9 cellular contexts compared by ENCODE assay signal in genomic region chr10:3452234-3452633, GRCh38.
DNase-seq lines count a peak whose midpoint lies in the region; ATAC-seq, FAIRE-seq and TF ChIP-seq lines count a peak whose summit lies in the region.
"Had no signal": no experiment of that assay in that cellular context is flagged by ENCODE, and none has a peak within 500 bp of the region (broad histone marks: within the 10 kb centered on the region; RNA-seq: fewer than 3 reads in every experiment).

No MANE protein-coding gene starts in this region.

- no peak overlapping the region for H3K4me2 ChIP-seq in GM12878 (ENCODE audit: control insufficient read depth, insufficient read depth)
- peak overlapping the region; percentile 82 for H3K4me2 ChIP-seq in smooth muscle cell

- H2AFZ ChIP-seq in GM12878 (ENCODE audit: control insufficient read depth, low read depth, low read length) (no peak overlapping the region), smooth muscle cell (ENCODE audit: low read depth) (no peak overlapping the region)

- POLR2A ChIA-PET in GM12878 (lab: Charles Lee): no interaction called here

- H3K27me3 ChIP-seq in GM12878 (replicated peaks in 1 of 2; ENCODE audit: control insufficient read depth in 2 of 2, insufficient read depth in 2 of 2, low read length in 1 of 2) (no peaks in the 10 kb centered on the region), iPS-18a (ENCODE audit: control insufficient read depth, insufficient read depth, low read length) (no peaks in the 10 kb centered on the region), smooth muscle cell (ENCODE audit: low read depth) (no peaks in the 10 kb centered on the region)

- no peak for TF ChIP-seq EP300 in GM12878 (IDR thresholded peaks at IDR 0.05; ENCODE audit: borderline replicate concordance in 1 of 2, control insufficient read depth in 1 of 2, low read depth in 2 of 2, low read length in 2 of 2)

- H3K27ac ChIP-seq in GM12878 (ENCODE audit: control insufficient read depth, insufficient read depth) (no peak overlapping the region), iPS-18a (ENCODE audit: low read length) (peak overlapping the region; percentile 55), smooth muscle cell (ENCODE audit: low read depth) (peak overlapping the region; percentile 95)

- SMC1A ChIA-PET in GM12878 (lab: Charles Lee; ENCODE audit: uncharacterized antibody, unreplicated experiment): no interaction called here

- H3K4me3 ChIP-seq in GM12878 (no peak overlapping the region), iPS-18a (ENCODE audit: low read length) (no peak overlapping the region), smooth muscle cell (peak overlapping the region; percentile 26)

- no peaks in the 10 kb centered on the region for H4K20me1 ChIP-seq in GM12878 (ENCODE audit: control insufficient read depth, insufficient read depth)
- H4K20me1 ChIP-seq in smooth muscle cell (ENCODE audit: low read depth): no peaks in the 10 kb centered on the region

- TF ChIP-seq CTCF in GM12878 (IDR thresholded peaks at IDR 0.05 in 2 of 3, conservative IDR thresholded peaks at IDR 0.05 in 1 of 3; ENCODE audit: control insufficient read depth in 2 of 3, extremely low read depth in 1 of 3, insufficient read depth in 1 of 3, low read depth in 3 of 3, low read length in 3 of 3): no peak; a peak in 1 of 6 replicates
- TF ChIP-seq CTCF in smooth muscle cell (IDR thresholded peaks at IDR 0.05; ENCODE audit: borderline replicate concordance, insufficient read depth, poor library complexity, severe bottlenecking): peak; percentile 13

- CTCF ChIA-PET in GM12878 (lab: Yijun Ruan, JAX): no interaction called here

- no TSS peak for BruUV-seq in GM12878 (replicated peaks; lab: Mats Ljungman, UMichigan)

- RAD21 ChIA-PET in GM12878 (lab: Charles Lee; ENCODE audit: unreplicated experiment): no interaction called here

- no peaks in the 10 kb centered on the region for H3K36me3 ChIP-seq in GM12878 (ENCODE audit: control insufficient read depth in 2 of 2, insufficient read depth in 2 of 2, low read length in 1 of 2)
- no peaks in the 10 kb centered on the region for H3K36me3 ChIP-seq in iPS-18a (ENCODE audit: control insufficient read depth, low read depth, low read length)
- no peaks in the 10 kb centered on the region for H3K36me3 ChIP-seq in smooth muscle cell (ENCODE audit: low read depth)

- peaks cover 19% of the 10 kb centered on the region for H3F3A ChIP-seq in smooth muscle cell (ENCODE audit: low read depth)

- intact Hi-C loops in GM12878 (cut with micrococcal nuclease; ENCODE audit: unreplicated experiment): no loop called here

- 45% methylated on average over 3 of the region's 3 CpGs for WGBS in GM12878 (ENCODE audit: insufficient coverage, insufficient replicate concordance, low lambda C conversion rate, missing lambda C conversion rate)
- 15% methylated on average over 3 of the region's 3 CpGs for WGBS in smooth muscle cell (ENCODE audit: low lambda C conversion rate)

- FAIRE-seq in H54 (lab: Jason Lieb, UNC) (no peak), GM12878 (lab: Jason Lieb, UNC) (no peak)

- in situ Hi-C loops in GM12878 (cut with MboI): no loop called here

- no peak for TF ChIP-seq POLR2A in H54 (IDR thresholded peaks at IDR 0.05; ENCODE audit: low read depth, low read length)
- no peak for TF ChIP-seq POLR2A in GM12878 (IDR thresholded peaks at IDR 0.05; ENCODE audit: low read depth, low read length)

- ATAC-seq in GM12878: no peak
- no peak for ATAC-seq in HG03039 (IDR thresholded peaks at IDR 0.05; ENCODE audit: unreplicated experiment)

- no peaks in the 10 kb centered on the region for H3K9me3 ChIP-seq in GM12878 (replicated peaks; ENCODE audit: control insufficient read depth, insufficient read depth, low read length)
- no peaks in the 10 kb centered on the region for H3K9me3 ChIP-seq in iPS-18a (ENCODE audit: control insufficient read depth, low read depth, low read length)
- no peaks in the 10 kb centered on the region for H3K9me3 ChIP-seq in smooth muscle cell (replicated peaks; ENCODE audit: low read depth)

- H3K9ac ChIP-seq in GM12878 (ENCODE audit: control insufficient read depth, insufficient read depth, low read length): no peak overlapping the region
- H3K9ac ChIP-seq in iPS-18a (ENCODE audit: low read length): peak overlapping the region; percentile 27
- H3K9ac ChIP-seq in smooth muscle cell (ENCODE audit: low read depth): peak overlapping the region; percentile 70

- DNase-seq in H54 (ENCODE audit: insufficient read length, low spot score) (peak; percentile 7), GM12878 (ENCODE audit: low read depth, low spot score) (no peak), smooth muscle cell (lab: John Stamatoyannopoulos, UW; ENCODE audit: unreplicated experiment) (no peak), DMS153 treated with DMSO at 0.1 percent for 48 hours (lab: John Stamatoyannopoulos, UW; ENCODE audit: unreplicated experiment) (no peak), NCI-H1694 (lab: John Stamatoyannopoulos, UW) (no peak), NCI-H2227 (lab: John Stamatoyannopoulos, UW; ENCODE audit: unreplicated experiment) (no peak)
- DNase-seq: naive B cell had no signal

- H3K79me2 ChIP-seq in GM12878 (ENCODE audit: control insufficient read depth, insufficient read depth, low read length): no peaks in the 10 kb centered on the region
- H3K79me2 ChIP-seq in smooth muscle cell (ENCODE audit: low read depth): no peaks in the 10 kb centered on the region

- peaks cover 3% of the 10 kb centered on the region; the same call in 1 of the 2 replicates for H3K4me1 ChIP-seq in GM12878 (ENCODE audit: control insufficient read depth, insufficient read depth, low read length)
- peaks cover 25% of the 10 kb centered on the region for H3K4me1 ChIP-seq in iPS-18a (ENCODE audit: control insufficient read depth, low read depth, low read length)
- H3K4me1 ChIP-seq in smooth muscle cell (ENCODE audit: low read depth): peaks cover 19% of the 10 kb centered on the region

- TF ChIP-seq RAD21 in GM12878 (IDR thresholded peaks at IDR 0.05; ENCODE audit: insufficient read depth, low read depth, low read length): peak; percentile 43

TF ChIP-seq in GM12878, 131 proteins besides CTCF, POLR2A, EP300 and RAD21 (continues in another document):
- TF ChIP-seq PML (IDR thresholded peaks at IDR 0.05; ENCODE audit: low read length): no peak
- TF ChIP-seq ATF7 (IDR thresholded peaks at IDR 0.05; ENCODE audit: low read depth): no peak
- TF ChIP-seq SMAD1 (IDR thresholded peaks at IDR 0.05; ENCODE audit: low read depth, partially characterized antibody): no peak
- TF ChIP-seq SMC3 (IDR thresholded peaks at IDR 0.05; ENCODE audit: borderline replicate concordance, low read length): no peak
- no peak for TF ChIP-seq ZNF24 (IDR thresholded peaks at IDR 0.05)
- TF ChIP-seq ZNF592 (IDR thresholded peaks at IDR 0.05): no peak
- no peak for TF ChIP-seq NR2C1 (IDR thresholded peaks at IDR 0.05)
- no peak for TF ChIP-seq ZSCAN29 (IDR thresholded peaks at IDR 0.05)
- no peak for TF ChIP-seq HCFC1 (IDR thresholded peaks at IDR 0.05; ENCODE audit: low read length)
- TF ChIP-seq NKRF (conservative IDR thresholded peaks at IDR 0.05): no peak
- TF ChIP-seq PAX8 (IDR thresholded peaks at IDR 0.05): no peak
